In the genomic region with DNA sequence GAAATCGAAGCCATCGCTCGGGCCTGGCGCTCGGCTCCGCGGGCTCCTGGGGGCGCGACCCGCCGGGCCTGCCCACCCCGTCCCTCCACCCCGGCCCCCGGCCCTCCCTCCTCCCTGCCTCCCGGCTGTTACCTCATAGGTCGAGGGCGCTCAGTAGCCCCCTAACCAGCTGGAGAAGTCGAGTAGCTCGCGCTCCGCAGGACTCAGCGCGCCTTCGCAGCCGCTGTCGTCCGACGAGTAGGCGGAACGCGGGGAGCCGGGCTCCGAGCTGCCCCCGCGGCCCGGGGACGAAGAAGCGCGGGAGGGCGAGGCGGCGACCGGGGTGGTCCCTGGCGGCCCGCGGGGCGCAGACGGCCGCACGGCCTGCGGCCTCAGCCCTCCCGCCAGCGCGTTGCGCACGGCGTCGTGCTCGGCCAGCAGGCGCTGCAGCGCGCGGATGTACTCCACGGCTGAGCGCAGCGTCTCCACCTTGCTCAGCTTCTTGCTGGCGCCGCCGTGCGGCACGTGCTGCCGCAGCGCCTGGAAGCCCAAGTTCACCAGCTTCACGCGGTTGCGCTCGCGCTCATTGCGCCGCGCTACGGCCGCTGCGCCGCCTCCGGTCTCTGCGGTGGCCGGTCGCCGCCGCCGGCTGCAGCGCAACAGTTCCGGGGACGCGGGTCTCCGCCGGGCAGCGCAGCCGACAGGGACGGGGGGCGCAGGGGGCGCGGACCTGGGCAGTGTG, we compare ENCODE assay signal across 8 cellular contexts. TPM values are rescaled to one million over a fixed set of nuclear protein-coding genes. Genes with fewer than 3 reads are reported as not detected.
DNase-seq lines count a peak whose midpoint lies in the region; ATAC-seq and TF ChIP-seq lines count a peak whose summit lies in the region.

No MANE protein-coding gene starts in this region.

- H3K4me3 ChIP-seq in astrocyte of the spinal cord (ENCODE audit: low read depth, low read length) (no peak overlapping the region), skeletal muscle satellite cell (ENCODE audit: low read length) (peak overlapping the region; percentile 58)

- TF ChIP-seq CTCF in astrocyte of the spinal cord (IDR thresholded peaks at IDR 0.05; ENCODE audit: low read depth, low read length) = peak; percentile 2

- DNase-seq in EH (ENCODE audit: low read depth) (peak; percentile 33), NCI-H748 (lab: John Stamatoyannopoulos, UW; ENCODE audit: unreplicated experiment) (peak; percentile 93), astrocyte of the spinal cord (ENCODE audit: low read depth, low spot score) (peak; percentile 29), iPS DF 4.7 (ENCODE audit: extremely low read depth, low spot score) (peak; percentile 41), cortex of kidney (lab: John Stamatoyannopoulos, UW) (no peak)

- no peaks in the 10 kb centered on the region for H3K36me3 ChIP-seq in skeletal muscle satellite cell (ENCODE audit: insufficient read depth, low read length)

- no peaks in the 10 kb centered on the region for H3K9me3 ChIP-seq in skeletal muscle satellite cell (replicated peaks; ENCODE audit: low read length)

- no peaks in the 10 kb centered on the region for H3K4me1 ChIP-seq in skeletal muscle satellite cell (ENCODE audit: control insufficient read depth, insufficient read depth, low read length)

- no peak overlapping the region for H3K9ac ChIP-seq in skeletal muscle satellite cell (ENCODE audit: low read depth, low read length)

- peaks cover 87% of the 10 kb centered on the region for H3K27me3 ChIP-seq in skeletal muscle satellite cell (ENCODE audit: control insufficient read depth, insufficient read depth, low read length)

- in situ Hi-C loops in astrocyte of the spinal cord (cut with HindIII; ENCODE audit: low sequenced_read_pairs) = no loop called here

- no peak for ATAC-seq in HG03442 (IDR thresholded peaks at IDR 0.05; ENCODE audit: unreplicated experiment)
- ATAC-seq in HG02623 (IDR thresholded peaks at IDR 0.05; ENCODE audit: unreplicated experiment) = no peak

- H3K4me2 ChIP-seq in skeletal muscle satellite cell (ENCODE audit: low read length) = peak overlapping the region; percentile 71

RNA-seq across cellular contexts. Expression of a gene that starts 0.6 kb away (rescaled TPM):
- total RNA-seq in skeletal muscle satellite cell (2012; rRNA removed) = not detected in 2 replicates

RNA-seq across cellular contexts. Expression of a gene that starts 32.0 kb away (rescaled TPM):
- not detected in 2 replicates for total RNA-seq in skeletal muscle satellite cell (2012; rRNA removed)

RNA-seq across cellular contexts. Expression of a gene that starts 32.1 kb away (rescaled TPM):
- under 0.01 TPM in 1 of 2 replicates, not detected in the other for total RNA-seq in skeletal muscle satellite cell (2012; rRNA removed)
